Comparison of ENCODE assay signal across 17 cellular contexts in genomic region chr7:131016230-131016629, GRCh38.
DNase-seq lines count a peak whose midpoint lies in the region; ATAC-seq and TF ChIP-seq lines count a peak whose summit lies in the region.
"Had no signal": no experiment of that assay in that cellular context is flagged by ENCODE, and none has a peak within 500 bp of the region (broad histone marks: within the 10 kb centered on the region; RNA-seq: fewer than 3 reads in every experiment).

No MANE protein-coding gene starts in this region.

- H3K4me1 Mint-ChIP-seq in activated CD8-positive, alpha-beta T cell treated with anti-CD3 and anti-CD28 coated beads for 36 hours (ENCODE audit: low read depth), result peaks cover 86% of the 10 kb centered on the region
- H3K4me1 Mint-ChIP-seq in activated CD8-positive, alpha-beta T cell treated with anti-CD3 and anti-CD28 coated beads, Interleukin-2, amount 10 ng/mL, durations not matched to agents 7 days and 5 days (ENCODE audit: low read depth), result peaks cover 38% of the 10 kb centered on the region
- peaks cover 93 to 99% (median 95%) of the 10 kb centered on the region in 3 donors for H3K4me1 Mint-ChIP-seq in T-cell

- no peaks in the 10 kb centered on the region for H3K27me3 ChIP-seq in tibial artery
- H3K27me3 ChIP-seq: neutrophil, sigmoid colon, thyroid gland had no signal

- H3K27ac ChIP-seq in epithelial cell of prostate (peak overlapping the region; percentile 3), tibial artery (no peak overlapping the region)
- H3K27ac ChIP-seq: neutrophil, sigmoid colon had no signal

- peaks cover 3% of the 10 kb centered on the region for H3K9me3 Mint-ChIP-seq in activated CD8-positive, alpha-beta T cell treated with anti-CD3 and anti-CD28 coated beads for 36 hours
- H3K9me3 Mint-ChIP-seq in activated CD8-positive, alpha-beta T cell treated with anti-CD3 and anti-CD28 coated beads, Interleukin-2, amount 10 ng/mL, durations not matched to agents 7 days and 5 days (ENCODE audit: insufficient read depth), result no peaks in the 10 kb centered on the region
- no peaks in the 10 kb centered on the region for H3K9me3 Mint-ChIP-seq in T-cell
- H3K9me3 Mint-ChIP-seq: immature natural killer cell had no signal

- H3K9me3 ChIP-seq in tibial artery, result no peaks in the 10 kb centered on the region
- H3K9me3 ChIP-seq: neutrophil, sigmoid colon, thyroid gland had no signal

- TF ChIP-seq CTCF in activated CD8-positive, alpha-beta T cell treated with anti-CD3 and anti-CD28 coated beads for 36 hours (IDR thresholded peaks at IDR 0.05), result no peak
- TF ChIP-seq CTCF in tibial artery (IDR thresholded peaks at IDR 0.05) (no peak), GM20000 (IDR thresholded peaks at IDR 0.05; ENCODE audit: extremely low read depth, missing control alignments) (no peak)

- intact Hi-C loops in activated CD8-positive, alpha-beta T cell treated with anti-CD3 and anti-CD28 coated beads for 36 hours (cut with micrococcal nuclease), result no loop called here
- intact Hi-C loops in tibial artery (cut with DNase I; ENCODE audit: low total_unique reads), result no loop called here

- POLR2A ChIA-PET in activated CD8-positive, alpha-beta T cell treated with anti-CD3 and anti-CD28 coated beads for 36 hours (lab: Charles Lee), result interaction anchor here (0.7 to 4.1 kb wide), 3 partner anchors 12 to 64 kb away, joined by 3 to 13 read pairs (median 3); no protein-coding TSS in a partner anchor
- POLR2A ChIA-PET in activated CD8-positive, alpha-beta T cell treated with anti-CD3 and anti-CD28 coated beads, Interleukin-2, amount 10 ng/mL, durations not matched to agents 7 days and 5 days (lab: Charles Lee), result no interaction called here
- POLR2A ChIA-PET in T-cell (lab: Charles Lee), result interaction anchor here (0.6 to 1.1 kb wide), 3 partner anchors 15 to 23 kb away, joined by 3 read pairs; no protein-coding TSS in a partner anchor

- H3K4me1 ChIP-seq in tibial artery, result peaks cover 0 to 90% (median 68%) of the 10 kb centered on the region in 4 donors

- H3K36me3 Mint-ChIP-seq in activated CD8-positive, alpha-beta T cell treated with anti-CD3 and anti-CD28 coated beads for 36 hours (ENCODE audit: low read depth), result peaks cover 42% of the 10 kb centered on the region
- H3K36me3 Mint-ChIP-seq in activated CD8-positive, alpha-beta T cell treated with anti-CD3 and anti-CD28 coated beads, Interleukin-2, amount 10 ng/mL, durations not matched to agents 7 days and 5 days (ENCODE audit: low read depth), result peaks cover 2% of the 10 kb centered on the region
- peaks cover 37% of the 10 kb centered on the region for H3K36me3 Mint-ChIP-seq in T-cell

- H3K4me3 Mint-ChIP-seq in activated CD8-positive, alpha-beta T cell treated with anti-CD3 and anti-CD28 coated beads for 36 hours, result no peak overlapping the region
- no peak overlapping the region for H3K4me3 Mint-ChIP-seq in activated CD8-positive, alpha-beta T cell treated with anti-CD3 and anti-CD28 coated beads, Interleukin-2, amount 10 ng/mL, durations not matched to agents 7 days and 5 days
- H3K4me3 Mint-ChIP-seq in T-cell, result no peak overlapping the region
- H3K4me3 Mint-ChIP-seq: immature natural killer cell had no signal

- peak overlapping the region; percentile 73 for H3K27ac Mint-ChIP-seq in activated CD8-positive, alpha-beta T cell treated with anti-CD3 and anti-CD28 coated beads for 36 hours
- no peak overlapping the region for H3K27ac Mint-ChIP-seq in activated CD8-positive, alpha-beta T cell treated with anti-CD3 and anti-CD28 coated beads, Interleukin-2, amount 10 ng/mL, durations not matched to agents 7 days and 5 days
- peak overlapping the region; percentile 56 to 77 for H3K27ac Mint-ChIP-seq in T-cell

- DNase-seq in activated CD8-positive, alpha-beta T cell treated with anti-CD3 and anti-CD28 coated beads for 36 hours, result no peak
- no peak for DNase-seq in activated CD8-positive, alpha-beta T cell treated with anti-CD3 and anti-CD28 coated beads, Interleukin-2, amount 10 ng/mL, durations not matched to agents 7 days and 5 days
- no peak for DNase-seq in T-cell
- DNase-seq in epithelial cell of prostate (ENCODE audit: low read depth, low spot score), result no peak
- peak; percentile 87 for DNase-seq in renal cortical epithelial cell (ENCODE audit: low read depth)
- no peak for DNase-seq in tibial artery
- DNase-seq in GM20000 (ENCODE audit: low spot score), result no peak
- DNase-seq: 8988T; activated CD4-positive, CD25-positive, alpha-beta regulatory T cell; central memory CD4-positive, alpha-beta T cell; immature natural killer cell; sigmoid colon; T-helper 2 cell had no signal

- CTCF ChIA-PET in activated CD8-positive, alpha-beta T cell treated with anti-CD3 and anti-CD28 coated beads for 36 hours (lab: Charles Lee), result interaction anchor here (1.3 to 3.2 kb wide), 3 partner anchors 9 to 34 kb away, joined by 6 to 15 read pairs (median 9); no protein-coding TSS in a partner anchor
- CTCF ChIA-PET in activated CD8-positive, alpha-beta T cell treated with anti-CD3 and anti-CD28 coated beads, Interleukin-2, amount 10 ng/mL, durations not matched to agents 7 days and 5 days (lab: Charles Lee), result interaction anchor here (0.8 to 2.9 kb wide), 5 partner anchors 8 to 120 kb away, joined by 3 to 13 read pairs (median 4); no protein-coding TSS in a partner anchor
- CTCF ChIA-PET in T-cell (lab: Charles Lee), result interaction anchor here (1.2 to 1.4 kb wide), 3 partner anchors 24 to 120 kb away, joined by 3 to 5 read pairs (median 3); no protein-coding TSS in a partner anchor

- no peaks in the 10 kb centered on the region for H3K27me3 Mint-ChIP-seq in activated CD8-positive, alpha-beta T cell treated with anti-CD3 and anti-CD28 coated beads for 36 hours
- H3K27me3 Mint-ChIP-seq in activated CD8-positive, alpha-beta T cell treated with anti-CD3 and anti-CD28 coated beads, Interleukin-2, amount 10 ng/mL, durations not matched to agents 7 days and 5 days (ENCODE audit: low read depth), result no peaks in the 10 kb centered on the region
- H3K27me3 Mint-ChIP-seq in T-cell, result no peaks in the 10 kb centered on the region

- peaks cover 0 to 7% (median 0%) of the 10 kb centered on the region in 3 donors for H3K36me3 ChIP-seq in tibial artery
- H3K36me3 ChIP-seq: sigmoid colon, thyroid gland had no signal

- ATAC-seq in activated CD8-positive, alpha-beta T cell treated with anti-CD3 and anti-CD28 coated beads for 36 hours, result no peak
- no peak for ATAC-seq in activated CD8-positive, alpha-beta T cell treated with anti-CD3 and anti-CD28 coated beads, Interleukin-2, amount 10 ng/mL, durations not matched to agents 7 days and 5 days
- ATAC-seq in T-cell (replicated peaks in 1 of 4), result no peak
- ATAC-seq in HG02571 (IDR thresholded peaks at IDR 0.05; ENCODE audit: unreplicated experiment), result no peak
- ATAC-seq: GM12878 had no signal

- no peak overlapping the region for H3K4me3 ChIP-seq in tibial artery
- H3K4me3 ChIP-seq: GM12878, sigmoid colon, thyroid gland had no signal
